14 cellular contexts compared by ENCODE assay signal in genomic region chr6:16158943-16159557, GRCh38.
"Had no signal": no experiment of that assay in that cellular context is flagged by ENCODE, and none has a peak within 500 bp of the region (broad histone marks: within the 10 kb centered on the region; RNA-seq: fewer than 3 reads in every experiment).

No MANE protein-coding gene starts in this region.

- H3K27ac ChIP-seq: colonic mucosa, epithelial cell of prostate, psoas muscle, sigmoid colon, SK-N-MC, stomach, tibial artery, uterus had no signal

- H3K4me3 ChIP-seq: colonic mucosa, psoas muscle, sigmoid colon, SK-N-MC, stomach, tibial artery, uterus had no signal

- DNase-seq: activated CD4-positive, alpha-beta T cell treated with anti-CD3 and anti-CD28 coated beads, Interleukin-2, amount 50 U/mL, for 1 hour; activated naive CD4-positive, alpha-beta T cell treated with anti-CD3 and anti-CD28 coated beads for 36 hours; colonic mucosa; effector CD8-positive, alpha-beta T cell; left ventricle myocardium superior; mesenchymal stem cell; psoas muscle; sigmoid colon; stimulated activated CD4-positive, alpha-beta T cell treated with anti-CD3 and anti-CD28 coated beads, Interleukin-1b, Interleukin-23, amount 100 ng/mL, for 48 hours; stomach; tibial artery; uterus had no signal

- H3K36me3 ChIP-seq: colonic mucosa, sigmoid colon, uterus had no signal

- H3K4me1 ChIP-seq: colonic mucosa, uterus had no signal

- H3K9me3 ChIP-seq: colonic mucosa, psoas muscle, sigmoid colon, stomach, tibial artery, uterus had no signal

- H3K27me3 ChIP-seq: colonic mucosa, sigmoid colon, stomach, tibial artery, uterus had no signal
